In the genomic region with DNA sequence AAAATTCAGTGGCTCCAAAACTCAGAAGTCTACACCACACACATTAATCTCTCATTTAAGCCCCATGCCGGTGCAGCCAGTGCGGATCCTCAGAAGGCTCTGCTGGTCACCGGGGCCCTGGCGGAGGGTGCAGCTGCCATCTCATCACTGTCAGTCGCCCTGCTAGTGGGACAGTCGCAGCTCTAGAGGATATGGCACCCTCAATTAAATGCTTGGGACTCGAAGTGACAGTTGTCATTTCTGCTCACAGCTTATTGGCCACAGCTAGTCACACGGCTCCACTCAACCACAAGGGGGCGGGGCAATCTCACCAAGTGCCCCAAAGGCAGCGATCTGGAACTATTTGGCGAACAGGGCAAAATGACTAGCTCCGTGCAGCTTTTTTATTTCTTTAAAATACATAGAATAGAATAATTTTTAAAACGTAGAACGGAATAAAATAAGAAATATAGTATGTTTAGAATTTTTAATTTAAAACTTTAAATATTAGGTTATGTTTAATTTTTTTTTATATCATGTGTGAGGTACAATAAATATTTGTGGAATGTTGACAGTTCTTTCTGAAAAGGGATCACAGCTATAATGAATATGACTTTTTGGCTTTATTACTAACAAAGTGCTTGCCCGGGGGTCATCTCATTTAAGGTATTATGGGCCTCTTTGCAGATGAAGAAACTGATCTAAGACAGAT, we compare ENCODE assay signal across 8 cellular contexts. TPM values are rescaled to one million over a fixed set of nuclear protein-coding genes. Genes with fewer than 3 reads are reported as not detected.
DNase-seq lines count a peak whose midpoint lies in the region; ATAC-seq and TF ChIP-seq lines count a peak whose summit lies in the region.

No MANE protein-coding gene starts in this region.

- H3F3A ChIP-seq in PC-9 (ENCODE audit: insufficient read depth, low read depth), result no peaks in the 10 kb centered on the region

- peak overlapping the region; percentile 1 to 78 (median 47) for H3K4me3 Mint-ChIP-seq in naive thymus-derived CD4-positive, alpha-beta T cell
- no peak overlapping the region for H3K4me3 Mint-ChIP-seq in stimulated activated effector memory CD8-positive, alpha-beta T cell treated with anti-CD3 and anti-CD28 coated beads, Interleukin-12 subunit alpha, Interleukin-12 subunit beta, amount 100 ng/mL, for 72 hours

- peak; percentile 63 for TF ChIP-seq CTCF in PC-9 (conservative IDR thresholded peaks at IDR 0.05)
- peak; percentile 58 for TF ChIP-seq CTCF in epithelial cell of proximal tubule (conservative IDR thresholded peaks at IDR 0.05; ENCODE audit: low read depth, low read length)

- H3K4me1 ChIP-seq in PC-9 (replicated peaks; ENCODE audit: insufficient read depth), result peaks cover 5% of the 10 kb centered on the region; the same call in 1 of the 2 replicates
- H3K4me1 ChIP-seq in naive thymus-derived CD4-positive, alpha-beta T cell (ENCODE audit: control insufficient read depth in 2 of 2, insufficient read depth in 2 of 2, low read length in 2 of 2), result peaks cover 0 to 4% of the 10 kb centered on the region in 2 donors

- peaks cover 7 to 28% (median 21%) of the 10 kb centered on the region in 7 donors for H3K4me1 Mint-ChIP-seq in naive thymus-derived CD4-positive, alpha-beta T cell
- H3K4me1 Mint-ChIP-seq in stimulated activated effector memory CD8-positive, alpha-beta T cell treated with anti-CD3 and anti-CD28 coated beads, Interleukin-12 subunit alpha, Interleukin-12 subunit beta, amount 100 ng/mL, for 72 hours, result peaks cover 4% of the 10 kb centered on the region

- ATAC-seq in naive thymus-derived CD4-positive, alpha-beta T cell, result peak; percentile 100
- ATAC-seq in stimulated activated effector memory CD8-positive, alpha-beta T cell treated with anti-CD3 and anti-CD28 coated beads, Interleukin-12 subunit alpha, Interleukin-12 subunit beta, amount 100 ng/mL, for 72 hours, result peak; percentile 98

- no peaks in the 10 kb centered on the region for H3K79me2 ChIP-seq in PC-9 (ENCODE audit: low read depth)

- H3K27ac Mint-ChIP-seq in naive thymus-derived CD4-positive, alpha-beta T cell, result peak overlapping the region in 6 of 9 donors; percentile 15 to 71 (median 52)
- no peak overlapping the region for H3K27ac Mint-ChIP-seq in stimulated activated effector memory CD8-positive, alpha-beta T cell treated with anti-CD3 and anti-CD28 coated beads, Interleukin-12 subunit alpha, Interleukin-12 subunit beta, amount 100 ng/mL, for 72 hours

- no peaks in the 10 kb centered on the region for H3K9me2 ChIP-seq in PC-9 (ENCODE audit: insufficient read depth)

- no peaks in the 10 kb centered on the region for H4K20me1 ChIP-seq in PC-9 (ENCODE audit: insufficient read depth)

- CTCF ChIA-PET in PC-9 (lab: Charles Lee), result interaction anchor here (0.7 kb wide), 2 partner anchors 150 to 405 kb away, joined by 4 to 6 read pairs; no protein-coding TSS in a partner anchor
- CTCF ChIA-PET in naive thymus-derived CD4-positive, alpha-beta T cell (lab: Charles Lee), result interaction anchor here (0.6 to 7.2 kb wide), 29 partner anchors 10 to 859 kb away, joined by 3 to 106 read pairs (median 4); a partner anchor contains a TSS

- H3K4me2 ChIP-seq in PC-9, result peak overlapping the region; percentile 59

- H3K4me3 ChIP-seq in PC-9 (no peak overlapping the region), epithelial cell of proximal tubule (ENCODE audit: low read depth, low read length) (peak overlapping the region; percentile 31)
- H3K4me3 ChIP-seq in naive thymus-derived CD4-positive, alpha-beta T cell (ENCODE audit: low read length), result no peak overlapping the region

- peak; percentile 31 for DNase-seq in NCI-H510A treated with DMSO at 0.1 percent for 48 hours (lab: John Stamatoyannopoulos, UW)
- no peak for DNase-seq in NCI-H510A (lab: John Stamatoyannopoulos, UW)
- peak; percentile 89 for DNase-seq in HuH-7 (ENCODE audit: low spot score)
- DNase-seq in PC-9, result peak; percentile 43 to 69
- DNase-seq in activated T-cell treated with anti-CD3 and anti-CD28 coated beads for 4 hours, result peak; percentile 92
- peak; percentile 3 for DNase-seq in epithelial cell of proximal tubule (ENCODE audit: low read depth)
- DNase-seq in naive thymus-derived CD4-positive, alpha-beta T cell, result peak; percentile 69 to 87 (median 85)
- DNase-seq in stimulated activated effector memory CD8-positive, alpha-beta T cell treated with anti-CD3 and anti-CD28 coated beads, Interleukin-12 subunit alpha, Interleukin-12 subunit beta, amount 100 ng/mL, for 72 hours (ENCODE audit: low spot score in 2 of 2), result peak; percentile 73 to 91

- no TSS peak for BruUV-seq in PC-9 (replicated peaks; lab: Mats Ljungman, UMichigan)

- H3K27me3 ChIP-seq in PC-9 (ENCODE audit: insufficient read depth, low read depth), result no peaks in the 10 kb centered on the region
- peaks cover 0 to 6% of the 10 kb centered on the region in 2 donors for H3K27me3 ChIP-seq in naive thymus-derived CD4-positive, alpha-beta T cell (ENCODE audit: control insufficient read depth in 2 of 2, insufficient read depth in 2 of 2, low read length in 2 of 2)

- H3K27me3 Mint-ChIP-seq in naive thymus-derived CD4-positive, alpha-beta T cell, result peaks cover 0 to 79% (median 0%) of the 10 kb centered on the region in 5 donors

- H3K36me3 Mint-ChIP-seq in naive thymus-derived CD4-positive, alpha-beta T cell, result no peaks in the 10 kb centered on the region
- H3K36me3 Mint-ChIP-seq in stimulated activated effector memory CD8-positive, alpha-beta T cell treated with anti-CD3 and anti-CD28 coated beads, Interleukin-12 subunit alpha, Interleukin-12 subunit beta, amount 100 ng/mL, for 72 hours, result no peaks in the 10 kb centered on the region

- H3K9me3 ChIP-seq in PC-9 (ENCODE audit: insufficient read depth, low read depth), result no peaks in the 10 kb centered on the region
- no peaks in the 10 kb centered on the region for H3K9me3 ChIP-seq in naive thymus-derived CD4-positive, alpha-beta T cell (ENCODE audit: control insufficient read depth in 2 of 3, low read length in 3 of 3)

- intact Hi-C loops in PC-9 (cut with micrococcal nuclease; ENCODE audit: unreplicated experiment), result loop anchor here (2.0 to 5.0 kb wide), 3 partner anchors 36 to 202 kb away; no protein-coding TSS in a partner anchor
- intact Hi-C loops in naive thymus-derived CD4-positive, alpha-beta T cell (cut with micrococcal nuclease), result loop anchor here in 1 of 2 donors (1.0 to 5.0 kb wide), 5 partner anchors 66 to 203 kb away; a partner anchor contains a TSS

- POLR2A ChIA-PET in PC-9 (lab: Charles Lee; ENCODE audit: unreplicated experiment), result interaction anchor here (0.6 kb wide), 2 partner anchors 35 to 210 kb away, joined by 3 to 4 read pairs; no protein-coding TSS in a partner anchor
- POLR2A ChIA-PET in naive thymus-derived CD4-positive, alpha-beta T cell (lab: Charles Lee), result interaction anchor here (0.6 to 2.6 kb wide), 20 partner anchors 8 to 361 kb away, joined by 3 to 13 read pairs (median 4); a partner anchor contains a TSS

- no peak overlapping the region for H3K27ac ChIP-seq in PC-9
- H3K27ac ChIP-seq in naive thymus-derived CD4-positive, alpha-beta T cell (ENCODE audit: low read depth, low read length), result peak overlapping the region; percentile 9

- H3K36me3 ChIP-seq in PC-9 (ENCODE audit: low read depth), result no peaks in the 10 kb centered on the region
- no peaks in the 10 kb centered on the region for H3K36me3 ChIP-seq in naive thymus-derived CD4-positive, alpha-beta T cell (ENCODE audit: control insufficient read depth in 2 of 3, insufficient read depth in 3 of 3, low read length in 3 of 3)

- no peaks in the 10 kb centered on the region for H3K9me3 Mint-ChIP-seq in naive thymus-derived CD4-positive, alpha-beta T cell
- H3K9me3 Mint-ChIP-seq in stimulated activated effector memory CD8-positive, alpha-beta T cell treated with anti-CD3 and anti-CD28 coated beads, Interleukin-12 subunit alpha, Interleukin-12 subunit beta, amount 100 ng/mL, for 72 hours, result no peaks in the 10 kb centered on the region

- H2AFZ ChIP-seq in PC-9, result no peak overlapping the region

RNA-seq across cellular contexts. Expression of a gene that starts 8.0 kb away (rescaled TPM):
- 0.41 and 0.48 TPM in 2 replicates for total RNA-seq in PC-9 (2021)
- total RNA-seq in epithelial cell of proximal tubule, result 0.63 and 1.2 TPM in 2 replicates
- total RNA-seq in naive thymus-derived CD4-positive, alpha-beta T cell, result 10 to 100 TPM; 28.8 to 85.5 (median 69.9) TPM
- polyA plus RNA-seq in naive thymus-derived CD4-positive, alpha-beta T cell, result 10 to 100 TPM; 16.0 to 30.4 TPM

Comparison
In these comparisons a context has a peak if more than half of its experiments do, and no peak if none do; other contexts are left out.
1. RNA of a gene that starts 8.0 kb away (total RNA-seq): 28.8 to 85.5 TPM in naive thymus-derived CD4-positive, alpha-beta T cell; 0.63 to 1.2 TPM in epithelial cell of proximal tubule and 0.41 to 0.48 TPM in PC-9; every median in the first group is over 10 times any median in the second.